2 cellular contexts compared by ENCODE assay signal in the genomic region with DNA sequence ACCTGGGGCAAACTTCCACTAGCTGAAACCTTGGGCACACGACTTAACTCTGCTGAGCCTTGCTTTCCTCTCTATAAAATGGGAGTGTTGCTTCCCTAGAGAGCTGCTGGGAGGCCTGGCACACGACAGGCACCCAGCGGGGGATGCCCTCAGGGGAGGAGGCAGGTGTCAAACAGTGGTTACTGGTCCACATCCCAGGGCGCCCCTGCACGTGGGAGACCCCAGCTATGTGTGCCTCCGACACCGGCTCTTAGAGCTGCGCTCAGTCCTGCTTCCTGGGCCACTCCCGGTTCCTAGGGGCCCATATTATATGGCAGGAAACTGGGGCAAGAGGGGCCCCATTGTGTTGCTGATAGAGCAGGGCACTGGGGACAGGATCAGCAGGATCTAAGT.
TF ChIP-seq lines count a peak whose summit lies in the region.

No MANE protein-coding gene starts in this region.

TF ChIP-seq in liver, 16 proteins besides CTCF, POLR2A, EP300 and RAD21:
- TF ChIP-seq MAX (IDR thresholded peaks at IDR 0.05) (no peak), JUND (IDR thresholded peaks at IDR 0.05) (no peak), RXRA (IDR thresholded peaks at IDR 0.05) (no peak), HNF4A (conservative IDR thresholded peaks at IDR 0.05) (no peak), GABPA (IDR thresholded peaks at IDR 0.05 in 1 of 2, conservative IDR thresholded peaks at IDR 0.05 in 1 of 2) (no peak), HNF4G (IDR thresholded peaks at IDR 0.05) (no peak), FOXA1 (IDR thresholded peaks at IDR 0.05) (no peak), REST (IDR thresholded peaks at IDR 0.05) (no peak), NR2F2 (IDR thresholded peaks at IDR 0.05) (no peak), EGR1 (IDR thresholded peaks at IDR 0.05; ENCODE audit: low read depth in 2 of 2) (no peak), FOXA2 (IDR thresholded peaks at IDR 0.05) (no peak), SP1 (IDR thresholded peaks at IDR 0.05) (no peak), TAF1 (conservative IDR thresholded peaks at IDR 0.05) (no peak)
- TF ChIP-seq, protein P1, sequence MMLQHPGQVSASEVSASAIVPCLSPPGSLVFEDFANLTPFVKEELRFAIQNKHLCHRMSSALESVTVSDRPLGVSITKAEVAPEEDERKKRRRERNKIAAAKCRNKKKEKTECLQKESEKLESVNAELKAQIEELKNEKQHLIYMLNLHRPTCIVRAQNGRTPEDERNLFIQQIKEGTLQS (IDR thresholded peaks at IDR 0.05) = no peak
- TF ChIP-seq, protein P2, sequence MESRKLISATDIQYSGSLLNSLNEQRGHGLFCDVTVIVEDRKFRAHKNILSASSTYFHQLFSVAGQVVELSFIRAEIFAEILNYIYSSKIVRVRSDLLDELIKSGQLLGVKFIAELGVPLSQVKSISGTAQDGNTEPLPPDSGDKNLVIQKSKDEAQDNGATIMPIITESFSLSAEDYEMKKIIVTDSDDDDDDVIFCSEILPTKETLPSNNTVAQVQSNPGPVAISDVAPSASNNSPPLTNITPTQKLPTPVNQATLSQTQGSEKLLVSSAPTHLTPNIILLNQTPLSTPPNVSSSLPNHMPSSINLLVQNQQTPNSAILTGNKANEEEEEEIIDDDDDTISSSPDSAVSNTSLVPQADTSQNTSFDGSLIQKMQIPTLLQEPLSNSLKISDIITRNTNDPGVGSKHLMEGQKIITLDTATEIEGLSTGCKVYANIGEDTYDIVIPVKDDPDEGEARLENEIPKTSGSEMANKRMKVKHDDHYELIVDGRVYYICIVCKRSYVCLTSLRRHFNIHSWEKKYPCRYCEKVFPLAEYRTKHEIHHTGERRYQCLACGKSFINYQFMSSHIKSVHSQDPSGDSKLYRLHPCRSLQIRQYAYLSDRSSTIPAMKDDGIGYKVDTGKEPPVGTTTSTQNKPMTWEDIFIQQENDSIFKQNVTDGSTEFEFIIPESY (IDR thresholded peaks at IDR 0.05) = no peak

TF ChIP-seq in HepG2, 621 proteins besides CTCF, POLR2A, EP300 and RAD21:
- TF ChIP-seq PITX1 (CRISPR knock-in tag; IDR thresholded peaks at IDR 0.05) = no peak
- TF ChIP-seq SMARCC2 (IDR thresholded peaks at IDR 0.05) = no peak
- no peak for TF ChIP-seq ZNF101 (CRISPR knock-in tag; IDR thresholded peaks at IDR 0.05; ENCODE audit: borderline replicate concordance, low read depth)
- no peak for TF ChIP-seq NFE2L1 (CRISPR knock-in tag; IDR thresholded peaks at IDR 0.05; ENCODE audit: borderline replicate concordance)
- TF ChIP-seq, protein P3, sequence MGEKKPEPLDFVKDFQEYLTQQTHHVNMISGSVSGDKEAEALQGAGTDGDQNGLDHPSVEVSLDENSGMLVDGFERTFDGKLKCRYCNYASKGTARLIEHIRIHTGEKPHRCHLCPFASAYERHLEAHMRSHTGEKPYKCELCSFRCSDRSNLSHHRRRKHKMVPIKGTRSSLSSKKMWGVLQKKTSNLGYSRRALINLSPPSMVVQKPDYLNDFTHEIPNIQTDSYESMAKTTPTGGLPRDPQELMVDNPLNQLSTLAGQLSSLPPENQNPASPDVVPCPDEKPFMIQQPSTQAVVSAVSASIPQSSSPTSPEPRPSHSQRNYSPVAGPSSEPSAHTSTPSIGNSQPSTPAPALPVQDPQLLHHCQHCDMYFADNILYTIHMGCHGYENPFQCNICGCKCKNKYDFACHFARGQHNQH (CRISPR knock-in tag; IDR thresholded peaks at IDR 0.05) = no peak
- TF ChIP-seq ZSCAN5A (CRISPR knock-in tag; IDR thresholded peaks at IDR 0.05; ENCODE audit: borderline replicate concordance) = no peak
- TF ChIP-seq, protein P4, sequence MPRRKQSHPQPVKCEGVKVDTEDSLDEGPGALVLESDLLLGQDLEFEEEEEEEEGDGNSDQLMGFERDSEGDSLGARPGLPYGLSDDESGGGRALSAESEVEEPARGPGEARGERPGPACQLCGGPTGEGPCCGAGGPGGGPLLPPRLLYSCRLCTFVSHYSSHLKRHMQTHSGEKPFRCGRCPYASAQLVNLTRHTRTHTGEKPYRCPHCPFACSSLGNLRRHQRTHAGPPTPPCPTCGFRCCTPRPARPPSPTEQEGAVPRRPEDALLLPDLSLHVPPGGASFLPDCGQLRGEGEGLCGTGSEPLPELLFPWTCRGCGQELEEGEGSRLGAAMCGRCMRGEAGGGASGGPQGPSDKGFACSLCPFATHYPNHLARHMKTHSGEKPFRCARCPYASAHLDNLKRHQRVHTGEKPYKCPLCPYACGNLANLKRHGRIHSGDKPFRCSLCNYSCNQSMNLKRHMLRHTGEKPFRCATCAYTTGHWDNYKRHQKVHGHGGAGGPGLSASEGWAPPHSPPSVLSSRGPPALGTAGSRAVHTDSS (CRISPR knock-in tag; conservative IDR thresholded peaks at IDR 0.05) = no peak
- TF ChIP-seq ZNF709 (CRISPR knock-in tag; IDR thresholded peaks at IDR 0.05) = no peak
- TF ChIP-seq, protein P5, sequence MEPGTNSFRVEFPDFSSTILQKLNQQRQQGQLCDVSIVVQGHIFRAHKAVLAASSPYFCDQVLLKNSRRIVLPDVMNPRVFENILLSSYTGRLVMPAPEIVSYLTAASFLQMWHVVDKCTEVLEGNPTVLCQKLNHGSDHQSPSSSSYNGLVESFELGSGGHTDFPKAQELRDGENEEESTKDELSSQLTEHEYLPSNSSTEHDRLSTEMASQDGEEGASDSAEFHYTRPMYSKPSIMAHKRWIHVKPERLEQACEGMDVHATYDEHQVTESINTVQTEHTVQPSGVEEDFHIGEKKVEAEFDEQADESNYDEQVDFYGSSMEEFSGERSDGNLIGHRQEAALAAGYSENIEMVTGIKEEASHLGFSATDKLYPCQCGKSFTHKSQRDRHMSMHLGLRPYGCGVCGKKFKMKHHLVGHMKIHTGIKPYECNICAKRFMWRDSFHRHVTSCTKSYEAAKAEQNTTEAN (CRISPR knock-in tag; conservative IDR thresholded peaks at IDR 0.05) = no peak
- TF ChIP-seq ZNF558 (CRISPR knock-in tag; IDR thresholded peaks at IDR 0.05; ENCODE audit: borderline replicate concordance) = no peak
